ENCODE assay signal across 8 cellular contexts in genomic region chr17:38750312-38751121, GRCh38. TPM values are rescaled to one million over a fixed set of nuclear protein-coding genes. Genes with fewer than 3 reads are reported as not detected.
DNase-seq lines count a peak whose midpoint lies in the region; ATAC-seq and TF ChIP-seq lines count a peak whose summit lies in the region.

No MANE protein-coding gene starts in this region.

- H3K36me3 Mint-ChIP-seq in memory B cell: peaks cover 7% of the 10 kb centered on the region

- H3K36me3 ChIP-seq in body of pancreas (replicated peaks in 1 of 2; ENCODE audit: insufficient read depth in 1 of 2, low read depth in 2 of 2): no peaks in the 10 kb centered on the region

- H3K27ac ChIP-seq in body of pancreas: peak overlapping the region in 3 of 4 donors; percentile 61 to 89 (median 81)

- H3K9me3 ChIP-seq in body of pancreas: no peaks in the 10 kb centered on the region

- no peak for TF ChIP-seq POLR2A in body of pancreas (IDR thresholded peaks at IDR 0.05)

- intact Hi-C loops in body of pancreas (cut with DNase I): no loop called here

- H3K4me3 ChIP-seq in body of pancreas: no peak overlapping the region

- no peaks in the 10 kb centered on the region for H3K27me3 ChIP-seq in body of pancreas

- DNase-seq in NOMO-1 (lab: John Stamatoyannopoulos, UW; ENCODE audit: unreplicated experiment in 2 of 2) (peak; percentile 30 to 38), NOMO-1 treated with dmso at 0.1 percent for 144 hours (lab: John Stamatoyannopoulos, UW; ENCODE audit: unreplicated experiment) (no peak), NCI-H345 treated with DMSO at 0.1 percent for 48 hours (lab: John Stamatoyannopoulos, UW; ENCODE audit: unreplicated experiment) (peak; percentile 67), body of pancreas (no peak), memory B cell (ENCODE audit: low spot score in 2 of 2) (no peak), Ammon's horn (ENCODE audit: low spot score) (no peak)
- no peak for DNase-seq in stimulated activated CD4-positive, alpha-beta T cell treated with anti-CD3 and anti-CD28 coated beads, Interleukin-2, amount 100 ng/mL, for 24 hours

- no peak for TF ChIP-seq CTCF in body of pancreas (IDR thresholded peaks at IDR 0.05)

- peak overlapping the region; percentile 94 for H3K27ac Mint-ChIP-seq in memory B cell

- H3K4me1 ChIP-seq in body of pancreas: peaks cover 73% of the 10 kb centered on the region

- peaks cover 18% of the 10 kb centered on the region for H3K27me3 Mint-ChIP-seq in memory B cell

- ATAC-seq in body of pancreas (no peak), memory B cell (ENCODE audit: low read depth) (no peak), HG03565 (IDR thresholded peaks at IDR 0.05; ENCODE audit: unreplicated experiment) (no peak)

- peak overlapping the region; percentile 11 for H3K4me3 Mint-ChIP-seq in memory B cell

- 36 to 42% methylated on average over 18 to 28 of the region's 28 CpGs for WGBS in body of pancreas, 2 donors

- no peaks in the 10 kb centered on the region for H3K9me3 Mint-ChIP-seq in memory B cell

- H3K4me1 Mint-ChIP-seq in memory B cell: peaks cover 44% of the 10 kb centered on the region

RNA-seq across cellular contexts. Expression of gene PSMB3, which starts 2.0 kb away (rescaled TPM):
- total RNA-seq in body of pancreas: 10 to 100 TPM; 68.2 to 99.2 TPM

RNA-seq across cellular contexts. Expression of gene PCGF2, which starts 2.4 kb away (rescaled TPM):
- 1 to 10 TPM; 5.9 to 9.3 TPM for total RNA-seq in body of pancreas

RNA-seq across cellular contexts. Expression of gene CISD3, which starts 20.4 kb away (rescaled TPM):
- 10 to 100 TPM; 11.2 TPM for total RNA-seq in body of pancreas

RNA-seq across cellular contexts. Expression of gene MLLT6, which starts 45.4 kb away (rescaled TPM):
- total RNA-seq in body of pancreas: 100 to 1,000 TPM in 1 of 2 donors, 10 to 100 TPM in 1; 90.8 to 121 TPM

RNA-seq across cellular contexts. Expression of gene PIP4K2B, which starts 48.8 kb away (rescaled TPM):
- total RNA-seq in body of pancreas: 10 to 100 TPM; 20.2 to 30.3 TPM

Comparison
In these comparisons a context has a peak if more than half of its experiments do, and no peak if none do; other contexts are left out.
1. DNase-seq: peak in NOMO-1 (2 of 2) and NCI-H345 treated with DMSO at 0.1 percent for 48 hours (single experiment); none in NOMO-1 treated with dmso at 0.1 percent for 144 hours (single experiment), body of pancreas (0 of 4), memory B cell (0 of 2), Ammon's horn (single experiment) and stimulated activated CD4-positive, alpha-beta T cell treated with anti-CD3 and anti-CD28 coated beads, Interleukin-2, amount 100 ng/mL, for 24 hours (0 of 2).